ENCODE assay signal across 1 cellular context in genomic region chr16:642189-643049, GRCh38.
TF ChIP-seq lines count a peak whose summit lies in the region.

No MANE protein-coding gene starts in this region.

TF ChIP-seq in GM12878, 131 proteins besides CTCF, POLR2A, EP300 and RAD21 (continued from another document):
- TF ChIP-seq IRF3 (IDR thresholded peaks at IDR 0.05) = no peak
- no peak for TF ChIP-seq MEF2B (IDR thresholded peaks at IDR 0.05; ENCODE audit: partially characterized antibody, poor library complexity, severe bottlenecking)
- no peak for TF ChIP-seq ATF7 (IDR thresholded peaks at IDR 0.05; ENCODE audit: low read depth)
- TF ChIP-seq KAT2A (conservative IDR thresholded peaks at IDR 0.05; ENCODE audit: control insufficient read depth, low read depth, low read length) = no peak
- TF ChIP-seq MYC (IDR thresholded peaks at IDR 0.05; ENCODE audit: insufficient read depth, insufficient read length, insufficient replicate concordance, low read length, severe bottlenecking) = peak; percentile 74
- TF ChIP-seq STAT1 (conservative IDR thresholded peaks at IDR 0.05) = no peak
- no peak for TF ChIP-seq TCF7 (IDR thresholded peaks at IDR 0.05; ENCODE audit: borderline replicate concordance)
- TF ChIP-seq ZSCAN29 (IDR thresholded peaks at IDR 0.05) = no peak
- TF ChIP-seq IRF4 (IDR thresholded peaks at IDR 0.05; ENCODE audit: low read depth, low read length) = no peak
- TF ChIP-seq ZNF592 (IDR thresholded peaks at IDR 0.05) = no peak
- TF ChIP-seq TCF3 (IDR thresholded peaks at IDR 0.05; ENCODE audit: borderline replicate concordance, insufficient read depth, low read depth, low read length) = 0 out of 2 replicates have a peak, but pooled peaks have one; percentile 6
- TF ChIP-seq TCF12 (IDR thresholded peaks at IDR 0.05; ENCODE audit: low read depth, low read length) = no peak
- TF ChIP-seq CEBPZ (IDR thresholded peaks at IDR 0.05; ENCODE audit: low read depth, low read length) = no peak
- no peak for TF ChIP-seq ZBED1 (IDR thresholded peaks at IDR 0.05; ENCODE audit: borderline replicate concordance)
- no peak for TF ChIP-seq KDM1A (IDR thresholded peaks at IDR 0.05; ENCODE audit: borderline replicate concordance)
- TF ChIP-seq PAX8 (IDR thresholded peaks at IDR 0.05) = no peak
- TF ChIP-seq HDGF (IDR thresholded peaks at IDR 0.05) = no peak
- no peak for TF ChIP-seq RFX5 (IDR thresholded peaks at IDR 0.05; ENCODE audit: low read depth, low read length)
- TF ChIP-seq LARP7 (IDR thresholded peaks at IDR 0.05) = no peak
- TF ChIP-seq NR2C1 (IDR thresholded peaks at IDR 0.05) = no peak; the same call in 1 of the 2 replicates
